10 cellular contexts compared by ENCODE assay signal in the genomic region with DNA sequence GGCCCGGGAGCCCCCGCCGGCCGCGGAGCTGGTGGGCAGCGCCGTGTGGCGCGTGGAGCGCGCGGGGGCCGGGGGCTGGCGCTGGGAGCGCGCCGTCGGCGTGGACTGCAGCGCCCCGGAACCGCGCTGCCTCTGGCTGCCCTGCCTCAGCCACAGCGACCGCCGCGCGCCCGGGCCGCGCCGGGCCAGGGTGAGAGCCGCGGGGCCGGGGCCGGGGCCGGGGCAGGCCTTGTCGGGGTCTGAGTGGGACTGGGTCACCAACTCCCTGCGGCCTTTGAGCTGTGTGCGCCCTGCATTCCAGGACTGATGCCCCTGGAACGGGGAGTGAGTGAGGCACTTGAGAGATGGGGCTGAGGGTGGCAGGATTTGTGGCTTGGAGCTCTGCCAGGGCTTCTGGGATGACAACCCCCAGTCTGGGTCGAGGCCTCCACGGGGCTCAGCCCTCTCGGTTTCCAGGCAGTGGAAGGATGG. TPM values are rescaled to one million over a fixed set of nuclear protein-coding genes. Genes with fewer than 3 reads are reported as not detected.
A peak's percentile ranks its signal among the peaks of the same experiment; 100 is the strongest.
DNase-seq lines count a peak whose midpoint lies in the region; ATAC-seq, FAIRE-seq and TF ChIP-seq lines count a peak whose summit lies in the region.
"Had no signal": no experiment of that assay in that cellular context is flagged by ENCODE, and none has a peak within 500 bp of the region (broad histone marks: within the 10 kb centered on the region; RNA-seq: fewer than 3 reads in every experiment).

No MANE protein-coding gene starts in this region.

- TF ChIP-seq CTCF in brain (conservative IDR thresholded peaks at IDR 0.05) (no peak), kidney (IDR thresholded peaks at IDR 0.05; ENCODE audit: borderline replicate concordance, extremely low read depth, insufficient read depth) (no peak)

- 2% methylated on average over 40 of the region's 44 CpGs for WGBS in urinary bladder

- H3K4me3 Mint-ChIP-seq in brain, result peak overlapping the region; percentile 55 to 78 (median 60)

- H3K4me1 Mint-ChIP-seq in brain, result peaks cover 81% of the 10 kb centered on the region

- H3K27ac ChIP-seq in kidney (ENCODE audit: low read depth in 2 of 2, low read length in 2 of 2), result peak overlapping the region; percentile 76 to 84
- H3K27ac ChIP-seq in urinary bladder (ENCODE audit: low read depth), result peak overlapping the region; percentile 60

- H3K36me3 ChIP-seq in kidney (ENCODE audit: control insufficient read depth in 1 of 2, insufficient read depth in 2 of 2, low read length in 2 of 2) (no peaks in the 10 kb centered on the region), urinary bladder (ENCODE audit: insufficient read depth) (no peaks in the 10 kb centered on the region)

- peaks cover 29% of the 10 kb centered on the region for H3K27me3 Mint-ChIP-seq in brain

- H3K27ac Mint-ChIP-seq in brain, result peak overlapping the region in 2 of 5 experiments; percentile 69 to 77
- H3K27ac Mint-ChIP-seq: activated naive CD8-positive, alpha-beta T cell treated with anti-CD3 and anti-CD28 coated beads, Interleukin-2, amount 10 ng/mL, durations not matched to agents 7 days and 5 days had no signal

- H3K36me3 Mint-ChIP-seq in brain, result no peaks in the 10 kb centered on the region
- H3K36me3 Mint-ChIP-seq: activated naive CD8-positive, alpha-beta T cell treated with anti-CD3 and anti-CD28 coated beads, Interleukin-2, amount 10 ng/mL, durations not matched to agents 7 days and 5 days had no signal

- ATAC-seq in Right ventricle myocardium superior (ENCODE audit: poor library complexity), result peak; percentile 1
- ATAC-seq in Right ventricle myocardium inferior, result no peak

- no peak for FAIRE-seq in kidney (lab: Jason Lieb, UNC)

- H3K4me1 ChIP-seq in kidney (ENCODE audit: control insufficient read depth in 1 of 2, insufficient read depth in 1 of 2, low read depth in 1 of 2, low read length in 2 of 2), result peaks cover 7 to 36% of the 10 kb centered on the region in 2 donors
- no peaks in the 10 kb centered on the region for H3K4me1 ChIP-seq in urinary bladder (ENCODE audit: insufficient read depth)

- DNase-seq in Right ventricle myocardium superior, result peak; percentile 59
- DNase-seq in Right ventricle myocardium inferior (ENCODE audit: missing footprints), result no peak
- no peak for DNase-seq in kidney
- no peak for DNase-seq in middle frontal gyrus (ENCODE audit: extremely low spot score, low spot score)
- DNase-seq in NCI-H2081 (lab: John Stamatoyannopoulos, UW), result no peak
- DNase-seq in NCI-H2227 (lab: John Stamatoyannopoulos, UW; ENCODE audit: unreplicated experiment), result no peak
- DNase-seq: activated naive CD8-positive, alpha-beta T cell treated with anti-CD3 and anti-CD28 coated beads, Interleukin-2, amount 10 ng/mL, durations not matched to agents 7 days and 5 days; stimulated activated CD4-positive, alpha-beta T cell treated with anti-CD3 and anti-CD28 coated beads, Interleukin-2, amount 100 ng/mL, for 48 hours had no signal

- H3K9me3 ChIP-seq in kidney (ENCODE audit: control insufficient read depth in 1 of 2, low read length in 2 of 2), result no peaks in the 10 kb centered on the region

- H3K9ac ChIP-seq in kidney (ENCODE audit: low read length in 2 of 2), result peak overlapping the region in 1 of 2 donors; percentile 52

- H3K9me3 Mint-ChIP-seq in brain, result no peaks in the 10 kb centered on the region
- H3K9me3 Mint-ChIP-seq: activated naive CD8-positive, alpha-beta T cell treated with anti-CD3 and anti-CD28 coated beads, Interleukin-2, amount 10 ng/mL, durations not matched to agents 7 days and 5 days had no signal

- intact Hi-C loops in Right ventricle myocardium superior (cut with DNase I), result no loop called here
- intact Hi-C loops in Right ventricle myocardium inferior (cut with DNase I), result no loop called here
- intact Hi-C loops in kidney (cut with DNase I), result no loop called here

- H3K4me3 ChIP-seq in kidney (ENCODE audit: low read length in 2 of 2) (peak overlapping the region; percentile 46 to 47), urinary bladder (ENCODE audit: low read depth, low read length) (peak overlapping the region; percentile 59)

RNA-seq across cellular contexts. Expression of a gene that starts 25.7 kb away (rescaled TPM):
- total RNA-seq in Right ventricle myocardium superior (58.3 TPM), Right ventricle myocardium inferior (67.5 TPM), kidney (53.8 TPM), urinary bladder (53.8 TPM)
- polyA plus RNA-seq in brain (ENCODE audit: insufficient read depth, low read depth, low replicate concordance) (59.0 TPM), kidney (ENCODE audit: insufficient read depth, low read depth, low replicate concordance) (7.6 TPM), urinary bladder (39.8 TPM)
